Comparison of ENCODE assay signal across 9 cellular contexts in genomic region chr4:121706595-121707021, GRCh38. TPM values are rescaled to one million over a fixed set of nuclear protein-coding genes. Genes with fewer than 3 reads are reported as not detected.
DNase-seq lines count a peak whose midpoint lies in the region; ATAC-seq and TF ChIP-seq lines count a peak whose summit lies in the region.
"Had no signal": no experiment of that assay in that cellular context is flagged by ENCODE, and none has a peak within 500 bp of the region (broad histone marks: within the 10 kb centered on the region; RNA-seq: fewer than 3 reads in every experiment).

No MANE protein-coding gene starts in this region.

- DNase-seq in activated T-cell treated with anti-CD3 and anti-CD28 coated beads for 48 hours (ENCODE audit: low read depth) (peak; percentile 58), activated T-cell treated with anti-CD3 and anti-CD28 coated beads for 4 hours (no peak), RPMI7951 (ENCODE audit: low read depth) (peak; percentile 88), choroid plexus epithelial cell (ENCODE audit: low read depth) (peak; percentile 83), NOMO-1 treated with dmso at 0.1 percent for 144 hours (lab: John Stamatoyannopoulos, UW; ENCODE audit: unreplicated experiment) (no peak)
- peak; percentile 68 for DNase-seq in stimulated activated naive CD8-positive, alpha-beta T cell treated with anti-CD3 and anti-CD28 coated beads, Interleukin-15, Interleukin-2, amounts not matched to agents 100 U/mL and 50 U/mL, for 24 hours
- DNase-seq: NCI-H446 treated with DMSO at 0.1 percent for 48 hours had no signal

- peak; percentile 94 for ATAC-seq in stimulated activated naive CD8-positive, alpha-beta T cell treated with anti-CD3 and anti-CD28 coated beads, Interleukin-15, Interleukin-2, amounts not matched to agents 100 U/mL and 50 U/mL, for 24 hours
- no peak for ATAC-seq in HG02623 (IDR thresholded peaks at IDR 0.05; ENCODE audit: unreplicated experiment)
- ATAC-seq in GM19023 (IDR thresholded peaks at IDR 0.05; ENCODE audit: unreplicated experiment) = no peak

- TF ChIP-seq CTCF in choroid plexus epithelial cell (conservative IDR thresholded peaks at IDR 0.05; ENCODE audit: low read depth, low read length) = no peak

- no peak overlapping the region for H3K4me3 ChIP-seq in choroid plexus epithelial cell (ENCODE audit: low read depth, low read length)

RNA-seq across cellular contexts. Expression of gene ANXA5, which starts 9.8 kb away (rescaled TPM):
- total RNA-seq in RPMI7951 (2014; rRNA removed; shearing (Covaris generic)) = 393 and 478 TPM in 2 replicates

RNA-seq across cellular contexts. Expression of gene SMIM43, which starts 58.4 kb away (rescaled TPM):
- total RNA-seq in RPMI7951 (2014; rRNA removed; shearing (Covaris generic)) = not detected in 2 replicates

Comparison
In these comparisons a context has a peak if more than half of its experiments do, and no peak if none do; other contexts are left out.
1. DNase-seq: peak in activated T-cell treated with anti-CD3 and anti-CD28 coated beads for 48 hours (single experiment), RPMI7951 (single experiment), choroid plexus epithelial cell (single experiment) and stimulated activated naive CD8-positive, alpha-beta T cell treated with anti-CD3 and anti-CD28 coated beads, Interleukin-15, Interleukin-2, amounts not matched to agents 100 U/mL and 50 U/mL, for 24 hours (single experiment); none in activated T-cell treated with anti-CD3 and anti-CD28 coated beads for 4 hours (single experiment) and NOMO-1 treated with dmso at 0.1 percent for 144 hours (single experiment).